9 cellular contexts compared by ENCODE assay signal in genomic region chr3:20039082-20039764, GRCh38. TPM values are rescaled to one million over a fixed set of nuclear protein-coding genes. Genes with fewer than 3 reads are reported as not detected.
A peak's percentile ranks its signal among the peaks of the same experiment; 100 is the strongest.
DNase-seq lines count a peak whose midpoint lies in the region; ATAC-seq and TF ChIP-seq lines count a peak whose summit lies in the region.
"Had no signal": no experiment of that assay in that cellular context is flagged by ENCODE, and none has a peak within 500 bp of the region (broad histone marks: within the 10 kb centered on the region; RNA-seq: fewer than 3 reads in every experiment).

No MANE protein-coding gene starts in this region.

- no peaks in the 10 kb centered on the region; the same call in 1 of the 2 replicates for H4K20me1 ChIP-seq in GM23338 (replicated peaks; ENCODE audit: insufficient read depth)

- ATAC-seq in GM23338 (no peak), right cardiac atrium (no peak), HG03139 (IDR thresholded peaks at IDR 0.05; ENCODE audit: unreplicated experiment) (no peak)

- H2AFZ ChIP-seq in GM23338, result peak overlapping the region; percentile 96

- H3K9me3 ChIP-seq in WERI-Rb-1 (ENCODE audit: severe bottlenecking), result no peaks in the 10 kb centered on the region
- no peaks in the 10 kb centered on the region for H3K9me3 ChIP-seq in right cardiac atrium (ENCODE audit: control insufficient read depth, low read length)

- H3K4me1 Mint-ChIP-seq in GM23338, result peaks cover 16% of the 10 kb centered on the region

- H3K9me3 Mint-ChIP-seq in GM23338, result no peaks in the 10 kb centered on the region; the same call in 2 of the 3 replicates

- TF ChIP-seq CTCF in GM23338 (conservative IDR thresholded peaks at IDR 0.05; ENCODE audit: low read depth in 2 of 2) (no peak), WERI-Rb-1 (IDR thresholded peaks at IDR 0.05; ENCODE audit: low read depth, low read length) (no peak)

- peaks cover 8% of the 10 kb centered on the region for H3F3A ChIP-seq in GM23338 (replicated peaks; ENCODE audit: low read depth)

- intact Hi-C loops in right cardiac atrium (cut with DNase I), result loop anchor here in 3 of 4 donors (5.0 to 10.0 kb wide), 3 partner anchors 84 to 148 kb away; partner anchors contain the start of gene SGO1 (in 2 of the 3)

- no peak overlapping the region for H3K27ac Mint-ChIP-seq in GM23338

- peak overlapping the region; percentile 79 for H3K4me3 Mint-ChIP-seq in GM23338

- WGBS in right cardiac atrium, result 8% methylated on average over 14 of the region's 14 CpGs

- H3K36me3 ChIP-seq in GM23338 (ENCODE audit: insufficient read depth) (no peaks in the 10 kb centered on the region), WERI-Rb-1 (peaks cover 5% of the 10 kb centered on the region)

- peak overlapping the region; percentile 86 for H3K4me2 ChIP-seq in GM23338

- no peak for DNase-seq in GM23338 (ENCODE audit: low spot score)
- no peak for DNase-seq in WERI-Rb-1
- DNase-seq in right cardiac atrium, result no peak
- DNase-seq in skeletal muscle cell (ENCODE audit: low read depth), result no peak
- no peak for DNase-seq in stimulated activated CD8-positive, alpha-beta memory T cell treated with anti-CD3 and anti-CD28 coated beads, Interleukin-4, amount 100 ng/mL, for 48 hours
- DNase-seq in NCI-H748 treated with DMSO at 0.1 percent for 48 hours (lab: John Stamatoyannopoulos, UW), result no peak
- no peak for DNase-seq in NCI-H2171 treated with DMSO at 0.1 percent for 48 hours (lab: John Stamatoyannopoulos, UW)

- H3K4me1 ChIP-seq in GM23338 (ENCODE audit: insufficient read depth) (peaks cover 14% of the 10 kb centered on the region), right cardiac atrium (ENCODE audit: control insufficient read depth, insufficient read depth, low read length) (peaks cover 4% of the 10 kb centered on the region)

- no peaks in the 10 kb centered on the region for H3K79me2 ChIP-seq in GM23338 (replicated peaks; ENCODE audit: insufficient read depth)

- H3K27me3 ChIP-seq in GM23338 (ENCODE audit: insufficient read depth) (peaks cover 29% of the 10 kb centered on the region), WERI-Rb-1 (ENCODE audit: insufficient read depth, low read depth, severe bottlenecking) (no peaks in the 10 kb centered on the region), right cardiac atrium (ENCODE audit: control insufficient read depth, insufficient read depth) (no peaks in the 10 kb centered on the region)

- H3K36me3 Mint-ChIP-seq in GM23338 (ENCODE audit: low read depth), result no peaks in the 10 kb centered on the region; the same call in 2 of the 3 replicates

- H3K9me2 ChIP-seq in GM23338 (ENCODE audit: insufficient read depth), result no peaks in the 10 kb centered on the region

- H3K27ac ChIP-seq in GM23338 (ENCODE audit: low read depth) (no peak overlapping the region), WERI-Rb-1 (peak overlapping the region; percentile 96), right cardiac atrium (ENCODE audit: low read length) (peak overlapping the region; percentile 90)

- H3K4me3 ChIP-seq in GM23338 (peak overlapping the region; percentile 78), WERI-Rb-1 (ENCODE audit: low read depth, low read length) (peak overlapping the region; percentile 90), right cardiac atrium (ENCODE audit: low read length) (peak overlapping the region; percentile 96), skeletal muscle cell (ENCODE audit: low read depth, low read length) (peak overlapping the region; percentile 75)

- peaks cover 19% of the 10 kb centered on the region for H3K27me3 Mint-ChIP-seq in GM23338 (ENCODE audit: insufficient read depth, low read depth, poor library complexity)

TF ChIP-seq in GM23338, 12 proteins besides CTCF, POLR2A, EP300 and RAD21 (continues in another document):
- no peak for TF ChIP-seq REST (IDR thresholded peaks at IDR 0.05; ENCODE audit: unreplicated experiment)
- TF ChIP-seq ZNF114 (CRISPR knock-in tag; IDR thresholded peaks at IDR 0.05), result no peak
- TF ChIP-seq JUNB (IDR thresholded peaks at IDR 0.05; ENCODE audit: unreplicated experiment), result no peak
- TF ChIP-seq CREB1 (CRISPR knock-in tag; IDR thresholded peaks at IDR 0.05; ENCODE audit: low read depth), result no peak
- no peak for TF ChIP-seq EZH2phosphoT487 (IDR thresholded peaks at IDR 0.05; ENCODE audit: unreplicated experiment)
- TF ChIP-seq POLR2AphosphoS5 (IDR thresholded peaks at IDR 0.05; ENCODE audit: low read depth), result no peak
- TF ChIP-seq EZH2 (IDR thresholded peaks at IDR 0.05; ENCODE audit: low read depth, unreplicated experiment), result no peak
- no peak for TF ChIP-seq ETS1 (IDR thresholded peaks at IDR 0.05)
- TF ChIP-seq ZNF331 (CRISPR knock-in tag; IDR thresholded peaks at IDR 0.05; ENCODE audit: low read depth), result no peak
- TF ChIP-seq STAT1 (IDR thresholded peaks at IDR 0.05; ENCODE audit: unreplicated experiment), result no peak

RNA-seq across cellular contexts. Expression of gene KAT2B, which starts 1.0 kb away (rescaled TPM):
- 1.7 and 4.4 TPM in 2 replicates for total RNA-seq in GM23338 (2014; rRNA removed; shearing (Covaris generic))
- polyA plus RNA-seq in GM23338 (2016; fragmentation: Nextera tagmentation; extraction: Ambion mirVana), result 1.3 and 1.7 TPM in 2 replicates
- total RNA-seq in right cardiac atrium, result 10 to 100 TPM; 58.2 to 71.5 (median 71.1) TPM
- 20.9 TPM for polyA plus RNA-seq in right cardiac atrium

RNA-seq across cellular contexts. Expression of gene PP2D1, which starts 27.2 kb away (rescaled TPM):
- not detected in 2 replicates for total RNA-seq in GM23338 (2014; rRNA removed; shearing (Covaris generic))
- polyA plus RNA-seq in GM23338 (2016; fragmentation: Nextera tagmentation; extraction: Ambion mirVana), result 0.40 and 0.42 TPM in 2 replicates
- total RNA-seq in right cardiac atrium, result not detected
- not detected for polyA plus RNA-seq in right cardiac atrium
- total RNA-seq: LHCN-M2 had no signal

Comparison
In these comparisons a context has a peak if more than half of its experiments do, and no peak if none do; other contexts are left out.
1. RNA of gene KAT2B, which starts 1.0 kb away (total RNA-seq): 58.2 to 71.5 TPM in right cardiac atrium; 1.7 to 4.4 TPM in GM23338; every median in the first group is over 10 times any median in the second.
2. Peak in every context shown above with its lines, with median percentiles within 50 percentile points of each other: H3K4me3 ChIP-seq.